15 cellular contexts compared by ENCODE assay signal in genomic region chr11:13434247-13435205, GRCh38. TPM values are rescaled to one million over a fixed set of nuclear protein-coding genes. Genes with fewer than 3 reads are reported as not detected.
A peak's percentile ranks its signal among the peaks of the same experiment; 100 is the strongest.
DNase-seq lines count a peak whose midpoint lies in the region; ATAC-seq and TF ChIP-seq lines count a peak whose summit lies in the region.
"Had no signal": no experiment of that assay in that cellular context is flagged by ENCODE, and none has a peak within 500 bp of the region (broad histone marks: within the 10 kb centered on the region; RNA-seq: fewer than 3 reads in every experiment).

No MANE protein-coding gene starts in this region.

- H3K4me3 Mint-ChIP-seq in activated CD8-positive, alpha-beta T cell treated with anti-CD3 and anti-CD28 coated beads for 36 hours: no peak overlapping the region
- no peak overlapping the region for H3K4me3 Mint-ChIP-seq in activated CD8-positive, alpha-beta T cell treated with anti-CD3 and anti-CD28 coated beads, Interleukin-2, amount 10 ng/mL, durations not matched to agents 7 days and 5 days
- H3K4me3 Mint-ChIP-seq in neural progenitor cell: no peak overlapping the region
- H3K4me3 Mint-ChIP-seq: T-helper 1 cell treated with Interleukin-12 subunit alpha and Interleukin-12 subunit beta and Interleukin-4 antibody, amounts not matched to agents 30 μg/mL and 1 μg/mL, for 36 hours had no signal

- H3K36me3 ChIP-seq in neural progenitor cell (no peaks in the 10 kb centered on the region), osteoblast (ENCODE audit: insufficient read depth, low read length) (no peaks in the 10 kb centered on the region)
- H3K36me3 ChIP-seq: thyroid gland had no signal

- DNase-seq in activated CD8-positive, alpha-beta T cell treated with anti-CD3 and anti-CD28 coated beads for 36 hours: no peak
- no peak for DNase-seq in activated CD8-positive, alpha-beta T cell treated with anti-CD3 and anti-CD28 coated beads, Interleukin-2, amount 10 ng/mL, durations not matched to agents 7 days and 5 days
- DNase-seq in NCI-H69 (lab: John Stamatoyannopoulos, UW) (peak; percentile 29), neural progenitor cell (ENCODE audit: low spot score) (peak; percentile 41), osteoblast (ENCODE audit: insufficient read length, low spot score, missing footprints) (no peak), CD1c-positive myeloid dendritic cell (ENCODE audit: extremely low spot score) (no peak)
- DNase-seq in activated CD8-positive, alpha-beta memory T cell treated with anti-CD3 and anti-CD28 coated beads, Interleukin-2, amount 50 U/mL, for 48 hours: no peak
- DNase-seq: activated CD4-positive, alpha-beta T cell treated with anti-CD3 and anti-CD28 coated beads for 48 hours; activated T-cell treated with anti-CD3 and anti-CD28 coated beads, Interleukin-2, amount 50 U/mL, for 48 hours; Calu3; foreskin fibroblast; NCI-H524; thyroid gland had no signal

- CTCF ChIA-PET in activated CD8-positive, alpha-beta T cell treated with anti-CD3 and anti-CD28 coated beads for 36 hours (lab: Charles Lee): interaction anchor here (0.9 kb wide), 1 partner anchor 49 kb away, joined by 3 read pairs; no protein-coding TSS in a partner anchor
- CTCF ChIA-PET in activated CD8-positive, alpha-beta T cell treated with anti-CD3 and anti-CD28 coated beads, Interleukin-2, amount 10 ng/mL, durations not matched to agents 7 days and 5 days (lab: Charles Lee): no interaction called here

- H3F3A ChIP-seq in neural progenitor cell (ENCODE audit: low read depth): peaks cover 26% of the 10 kb centered on the region

- POLR2A ChIA-PET in activated CD8-positive, alpha-beta T cell treated with anti-CD3 and anti-CD28 coated beads for 36 hours (lab: Charles Lee): no interaction called here
- POLR2A ChIA-PET in activated CD8-positive, alpha-beta T cell treated with anti-CD3 and anti-CD28 coated beads, Interleukin-2, amount 10 ng/mL, durations not matched to agents 7 days and 5 days (lab: Charles Lee): interaction anchor here (1.0 kb wide), 1 partner anchor 28 kb away, joined by 4 read pairs; the partner anchor contains the start of gene BTBD10

- peaks cover 25% of the 10 kb centered on the region for H3K4me1 Mint-ChIP-seq in activated CD8-positive, alpha-beta T cell treated with anti-CD3 and anti-CD28 coated beads for 36 hours (ENCODE audit: low read depth)
- H3K4me1 Mint-ChIP-seq in activated CD8-positive, alpha-beta T cell treated with anti-CD3 and anti-CD28 coated beads, Interleukin-2, amount 10 ng/mL, durations not matched to agents 7 days and 5 days (ENCODE audit: low read depth): peaks cover 16% of the 10 kb centered on the region
- peaks cover 7% of the 10 kb centered on the region for H3K4me1 Mint-ChIP-seq in neural progenitor cell

- H3K9me3 ChIP-seq in neural progenitor cell (ENCODE audit: low read depth): no peaks in the 10 kb centered on the region
- no peaks in the 10 kb centered on the region for H3K9me3 ChIP-seq in osteoblast (ENCODE audit: low read depth, low read length)
- H3K9me3 ChIP-seq: thyroid gland had no signal

- peaks cover 25% of the 10 kb centered on the region for H3K36me3 Mint-ChIP-seq in activated CD8-positive, alpha-beta T cell treated with anti-CD3 and anti-CD28 coated beads for 36 hours (ENCODE audit: low read depth)
- H3K36me3 Mint-ChIP-seq in activated CD8-positive, alpha-beta T cell treated with anti-CD3 and anti-CD28 coated beads, Interleukin-2, amount 10 ng/mL, durations not matched to agents 7 days and 5 days (ENCODE audit: low read depth): peaks cover 20% of the 10 kb centered on the region
- peaks cover 3% of the 10 kb centered on the region for H3K36me3 Mint-ChIP-seq in neural progenitor cell

- no peak for ATAC-seq in activated CD8-positive, alpha-beta T cell treated with anti-CD3 and anti-CD28 coated beads for 36 hours
- no peak for ATAC-seq in activated CD8-positive, alpha-beta T cell treated with anti-CD3 and anti-CD28 coated beads, Interleukin-2, amount 10 ng/mL, durations not matched to agents 7 days and 5 days
- peak; percentile 93 for ATAC-seq in esophagus mucosa

- H3K27ac ChIP-seq in neural progenitor cell (peak overlapping the region; percentile 8), osteoblast (ENCODE audit: low read depth, low read length) (no peak overlapping the region)
- H3K27ac ChIP-seq: thyroid gland had no signal

- H3K27me3 ChIP-seq in neural progenitor cell (no peaks in the 10 kb centered on the region), osteoblast (ENCODE audit: insufficient read depth, low read length) (no peaks in the 10 kb centered on the region)
- H3K27me3 ChIP-seq: thyroid gland had no signal

- peak overlapping the region; percentile 10 for H3K4me2 ChIP-seq in neural progenitor cell
- H3K4me2 ChIP-seq in osteoblast (ENCODE audit: insufficient read depth, low read length): no peak overlapping the region

- no peaks in the 10 kb centered on the region for H3K27me3 Mint-ChIP-seq in activated CD8-positive, alpha-beta T cell treated with anti-CD3 and anti-CD28 coated beads for 36 hours
- H3K27me3 Mint-ChIP-seq in activated CD8-positive, alpha-beta T cell treated with anti-CD3 and anti-CD28 coated beads, Interleukin-2, amount 10 ng/mL, durations not matched to agents 7 days and 5 days (ENCODE audit: low read depth): no peaks in the 10 kb centered on the region
- no peaks in the 10 kb centered on the region for H3K27me3 Mint-ChIP-seq in neural progenitor cell (ENCODE audit: insufficient read depth, low read depth)

- no peak overlapping the region for H3K4me3 ChIP-seq in neural progenitor cell
- no peak overlapping the region for H3K4me3 ChIP-seq in osteoblast (ENCODE audit: insufficient read depth, low read length)
- H3K4me3 ChIP-seq: thyroid gland had no signal

- H3K79me2 ChIP-seq in neural progenitor cell (ENCODE audit: low read depth) (peaks cover 24% of the 10 kb centered on the region), osteoblast (ENCODE audit: insufficient read depth, low read length) (peaks cover 70% of the 10 kb centered on the region)

- intact Hi-C loops in activated CD8-positive, alpha-beta T cell treated with anti-CD3 and anti-CD28 coated beads for 36 hours (cut with micrococcal nuclease): no loop called here

- H3K27ac Mint-ChIP-seq in activated CD8-positive, alpha-beta T cell treated with anti-CD3 and anti-CD28 coated beads for 36 hours: peak overlapping the region; percentile 43
- H3K27ac Mint-ChIP-seq in activated CD8-positive, alpha-beta T cell treated with anti-CD3 and anti-CD28 coated beads, Interleukin-2, amount 10 ng/mL, durations not matched to agents 7 days and 5 days: no peak overlapping the region
- H3K27ac Mint-ChIP-seq in neural progenitor cell: no peak overlapping the region
- H3K27ac Mint-ChIP-seq: T-helper 1 cell treated with Interleukin-12 subunit alpha and Interleukin-12 subunit beta and Interleukin-4 antibody, amounts not matched to agents 30 μg/mL and 1 μg/mL, for 36 hours had no signal

- no peak overlapping the region for H3K9ac ChIP-seq in neural progenitor cell

- H4K20me1 ChIP-seq in neural progenitor cell (ENCODE audit: low read depth) (no peaks in the 10 kb centered on the region), osteoblast (ENCODE audit: insufficient read depth, low read length) (no peaks in the 10 kb centered on the region)

- H3K9me3 Mint-ChIP-seq in activated CD8-positive, alpha-beta T cell treated with anti-CD3 and anti-CD28 coated beads for 36 hours: peaks cover 4% of the 10 kb centered on the region
- peaks cover 8% of the 10 kb centered on the region for H3K9me3 Mint-ChIP-seq in activated CD8-positive, alpha-beta T cell treated with anti-CD3 and anti-CD28 coated beads, Interleukin-2, amount 10 ng/mL, durations not matched to agents 7 days and 5 days (ENCODE audit: insufficient read depth)
- peaks cover 4% of the 10 kb centered on the region for H3K9me3 Mint-ChIP-seq in neural progenitor cell
- H3K9me3 Mint-ChIP-seq: T-helper 1 cell treated with Interleukin-12 subunit alpha and Interleukin-12 subunit beta and Interleukin-4 antibody, amounts not matched to agents 30 μg/mL and 1 μg/mL, for 36 hours had no signal

- H3K4me1 ChIP-seq in neural progenitor cell (peaks cover 28% of the 10 kb centered on the region), osteoblast (ENCODE audit: insufficient read depth, low read length) (peaks cover 1% of the 10 kb centered on the region)
- H3K4me1 ChIP-seq: thyroid gland had no signal

- H2AFZ ChIP-seq in neural progenitor cell (replicated peaks): no peak overlapping the region
- H2AFZ ChIP-seq in osteoblast (ENCODE audit: low read length): no peak overlapping the region

- no peak for TF ChIP-seq CTCF in activated CD8-positive, alpha-beta T cell treated with anti-CD3 and anti-CD28 coated beads for 36 hours (IDR thresholded peaks at IDR 0.05)
- TF ChIP-seq CTCF in neural progenitor cell (IDR thresholded peaks at IDR 0.05): no peak
- TF ChIP-seq CTCF in osteoblast (IDR thresholded peaks at IDR 0.05; ENCODE audit: extremely low read depth, low read depth, low read length): no peak

RNA-seq across cellular contexts. Expression of gene BTBD10, which starts 28.5 kb away (rescaled TPM):
- total RNA-seq in activated CD8-positive, alpha-beta T cell treated with anti-CD3 and anti-CD28 coated beads for 36 hours: 10 to 100 TPM; 17.5 to 20.5 TPM
- 10 to 100 TPM; 25.7 to 26.2 TPM for total RNA-seq in activated CD8-positive, alpha-beta T cell treated with anti-CD3 and anti-CD28 coated beads, Interleukin-2, amount 10 ng/mL, durations not matched to agents 7 days and 5 days
- total RNA-seq in esophagus mucosa (29.8 TPM), neural progenitor cell (ENCODE audit: low replicate concordance) (46.1 and 59.3 TPM in 2 replicates), osteoblast (51.0 and 55.7 TPM in 2 replicates)

Comparison
In these comparisons a context has a peak if more than half of its experiments do, and no peak if none do; other contexts are left out.
1. DNase-seq: peak in NCI-H69 (single experiment) and neural progenitor cell (single experiment); none in activated CD8-positive, alpha-beta T cell treated with anti-CD3 and anti-CD28 coated beads for 36 hours (single experiment), activated CD8-positive, alpha-beta T cell treated with anti-CD3 and anti-CD28 coated beads, Interleukin-2, amount 10 ng/mL, durations not matched to agents 7 days and 5 days (single experiment), osteoblast (single experiment), CD1c-positive myeloid dendritic cell (single experiment) and activated CD8-positive, alpha-beta memory T cell treated with anti-CD3 and anti-CD28 coated beads, Interleukin-2, amount 50 U/mL, for 48 hours (single experiment).